Comparison of ENCODE assay signal across 12 cellular contexts in genomic region chr11:96185220-96185768, GRCh38.
DNase-seq lines count a peak whose midpoint lies in the region; ATAC-seq, FAIRE-seq and TF ChIP-seq lines count a peak whose summit lies in the region.
"Had no signal": no experiment of that assay in that cellular context is flagged by ENCODE, and none has a peak within 500 bp of the region (broad histone marks: within the 10 kb centered on the region; RNA-seq: fewer than 3 reads in every experiment).

No MANE protein-coding gene starts in this region.

- H3K9ac ChIP-seq in mammary epithelial cell (ENCODE audit: insufficient read depth, low read length) (no peak overlapping the region), kidney (ENCODE audit: low read length in 2 of 2) (no peak overlapping the region)

- no peaks in the 10 kb centered on the region for H3K36me3 ChIP-seq in mammary epithelial cell (ENCODE audit: insufficient read depth, low read length)
- H3K36me3 ChIP-seq in kidney (ENCODE audit: control insufficient read depth in 1 of 2, insufficient read depth in 2 of 2, low read length in 2 of 2): no peaks in the 10 kb centered on the region
- H3K36me3 ChIP-seq: sigmoid colon had no signal

- no peak for TF ChIP-seq CTCF in mammary epithelial cell (conservative IDR thresholded peaks at IDR 0.05 in 1 of 2, IDR thresholded peaks at IDR 0.05 in 1 of 2; ENCODE audit: extremely low read depth in 1 of 2, insufficient read depth in 1 of 2, low read depth in 1 of 2, low read length in 2 of 2)
- TF ChIP-seq CTCF in kidney (IDR thresholded peaks at IDR 0.05; ENCODE audit: borderline replicate concordance, extremely low read depth, insufficient read depth): no peak

- H3K9me3 ChIP-seq in mammary epithelial cell (replicated peaks; ENCODE audit: insufficient read depth, low read length) (no peaks in the 10 kb centered on the region), kidney (ENCODE audit: control insufficient read depth in 1 of 2, low read length in 2 of 2) (no peaks in the 10 kb centered on the region)
- H3K9me3 ChIP-seq: sigmoid colon had no signal

- intact Hi-C loops in mammary epithelial cell (cut with micrococcal nuclease) (no loop called here), head of caudate nucleus (cut with DNase I) (no loop called here), kidney (cut with DNase I) (no loop called here)

- H3K4me1 ChIP-seq in mammary epithelial cell (ENCODE audit: insufficient read depth, low read length) (peaks cover 38% of the 10 kb centered on the region), kidney (ENCODE audit: control insufficient read depth in 1 of 2, insufficient read depth in 1 of 2, low read depth in 1 of 2, low read length in 2 of 2) (peaks cover 2 to 12% of the 10 kb centered on the region in 2 donors)

- dilution Hi-C loops in mammary epithelial cell (cut with HindIII; ENCODE audit: low sequenced_read_pairs): loop anchor here (5.0 kb wide), 2 partner anchors 68 to 72 kb away; no protein-coding TSS in a partner anchor

- no peak overlapping the region for H2AFZ ChIP-seq in mammary epithelial cell (ENCODE audit: low read depth, low read length)

- FAIRE-seq in kidney (lab: Jason Lieb, UNC): no peak
- FAIRE-seq: endometrium had no signal

- peak; percentile 64 for ATAC-seq in GM18520 (IDR thresholded peaks at IDR 0.05; ENCODE audit: unreplicated experiment)
- ATAC-seq in GM21447 (IDR thresholded peaks at IDR 0.05; ENCODE audit: unreplicated experiment): peak; percentile 72
- peak; percentile 59 for ATAC-seq in HG03103 (IDR thresholded peaks at IDR 0.05; ENCODE audit: low read depth, unreplicated experiment)

- H3K4me2 ChIP-seq in mammary epithelial cell (ENCODE audit: insufficient read depth, low read depth, low read length): no peak overlapping the region

- DNase-seq in dermis blood vessel endothelial cell (peak; percentile 57), mammary epithelial cell (no peak), head of caudate nucleus (no peak), HCEC 1CT (no peak), kidney (no peak)
- DNase-seq: activated gamma-delta T cell, NCI-H510A treated with DMSO at 0.1 percent for 48 hours, sigmoid colon had no signal

- in situ Hi-C loops in mammary epithelial cell (cut with MboI; ENCODE audit: low sequenced_read_pairs in 2 of 2): no loop called here

- no peaks in the 10 kb centered on the region for H3K27me3 ChIP-seq in mammary epithelial cell (ENCODE audit: insufficient read depth, low read length)
- H3K27me3 ChIP-seq: sigmoid colon had no signal

- BruUV-seq in mammary epithelial cell (replicated peaks; lab: Mats Ljungman, UMichigan): no TSS peak

- H3K4me3 ChIP-seq in mammary epithelial cell (replicated peaks in 1 of 3; ENCODE audit: insufficient read depth in 1 of 3, low read depth in 2 of 3, low read length in 3 of 3) (no peak overlapping the region), kidney (ENCODE audit: low read length in 2 of 2) (no peak overlapping the region)
- H3K4me3 ChIP-seq: sigmoid colon had no signal

- no peak overlapping the region for H3K27ac ChIP-seq in mammary epithelial cell (ENCODE audit: insufficient read depth, low read depth, low read length)
- no peak overlapping the region for H3K27ac ChIP-seq in kidney (ENCODE audit: low read depth in 2 of 2, low read length in 2 of 2)
- H3K27ac ChIP-seq: sigmoid colon had no signal

- no peaks in the 10 kb centered on the region for H4K20me1 ChIP-seq in mammary epithelial cell (ENCODE audit: insufficient read depth, low read length)

- CTCF ChIA-PET in mammary epithelial cell (lab: Charles Lee; ENCODE audit: low non-redundant PET): no interaction called here

- peaks cover 5% of the 10 kb centered on the region for H3K79me2 ChIP-seq in mammary epithelial cell (ENCODE audit: insufficient read depth, low read length)

- WGBS in mammary epithelial cell (ENCODE audit: low coverage, missing lambda C conversion rate): 78% methylated on average over 4 of the region's 4 CpGs
